In the genomic region with DNA sequence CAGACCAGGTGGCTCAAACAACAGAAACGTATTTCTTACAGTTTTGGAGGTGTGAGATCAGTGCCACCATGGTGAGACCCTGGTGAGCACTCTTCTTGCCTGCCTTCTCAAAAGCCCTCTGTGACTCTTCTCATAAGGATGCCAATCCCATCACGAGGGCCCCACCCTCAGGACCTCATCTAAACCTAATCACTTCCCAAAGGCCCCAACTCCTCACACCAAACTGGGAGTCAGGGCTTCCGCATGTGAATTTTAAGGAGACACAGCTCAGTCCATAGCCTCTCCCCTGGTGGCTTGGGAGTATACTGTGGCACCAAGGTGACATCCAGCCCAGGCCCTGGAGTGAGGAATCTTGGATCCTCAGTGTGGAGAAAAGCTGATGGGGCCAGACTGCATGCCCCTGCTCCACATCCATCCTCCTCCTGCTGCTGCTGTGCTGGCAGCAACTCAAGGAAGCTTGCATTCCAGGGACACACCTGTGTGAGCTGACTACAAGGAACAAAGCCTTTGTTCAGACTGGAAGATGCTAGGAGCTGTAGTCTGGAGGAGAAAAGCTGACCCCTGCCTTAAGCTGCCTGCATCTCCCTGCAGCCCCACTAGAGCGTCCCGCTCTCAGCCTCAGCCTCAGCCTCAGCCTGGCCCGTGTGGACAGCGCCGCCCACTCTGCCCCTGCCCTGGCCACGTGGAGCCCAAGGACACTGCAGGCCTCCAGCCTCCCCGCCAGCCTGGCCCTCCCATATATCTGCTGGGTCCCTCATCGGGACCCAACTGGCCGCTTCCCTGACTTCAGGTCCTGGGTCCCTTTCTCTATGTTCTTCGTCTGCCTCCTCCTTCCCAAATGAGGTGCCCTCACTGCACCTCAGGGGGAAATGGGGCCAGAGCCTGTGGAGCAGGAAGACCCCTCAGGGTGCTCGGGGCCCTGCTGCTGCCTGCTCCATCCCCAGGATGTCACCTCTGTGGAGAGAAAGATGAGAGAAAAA, we compare ENCODE assay signal across 15 cellular contexts.
"Had no signal": no experiment of that assay in that cellular context is flagged by ENCODE, and none has a peak within 500 bp of the region (broad histone marks: within the 10 kb centered on the region; RNA-seq: fewer than 3 reads in every experiment).

No MANE protein-coding gene starts in this region.

- H3K9me3 Mint-ChIP-seq: activated naive CD4-positive, alpha-beta T cell treated with anti-CD3 and anti-CD28 coated beads, Interleukin-2, amount 10 ng/mL, durations not matched to agents 7 days and 5 days; activated T-helper 2 cell treated with anti-CD3 and anti-CD28 coated beads, Interferon-gamma antibody, Interleukin-2, Interleukin-4, amounts not matched to agents 10 μg/mL and 5 μg/mL and 100 μg/mL, durations not matched to agents 14 hours and 24 hours and 36 hours; natural killer cell; T-helper 2 cell treated with Interferon-gamma antibody and Interleukin-4, amounts not matched to agents 5 μg/mL and 100 μg/mL, for 36 hours had no signal

- DNase-seq: activated CD4-positive, alpha-beta T cell treated with anti-CD3 and anti-CD28 coated beads, Interleukin-2, amount 50 U/mL, for 48 hours; activated CD4-positive, CD25-positive, alpha-beta regulatory T cell treated with anti-CD3 and anti-CD28 coated beads, Interleukin-2, amount 50 U/mL, for 72 hours; activated naive CD4-positive, alpha-beta T cell treated with anti-CD3 and anti-CD28 coated beads, Interleukin-2, amount 10 ng/mL, durations not matched to agents 7 days and 5 days; gastrocnemius medialis; heart left ventricle; left lung; mammary epithelial cell; natural killer cell; occipital lobe; stimulated activated CD4-positive, alpha-beta T cell treated with anti-CD3 and anti-CD28 coated beads, Interleukin-12 subunit alpha, Interleukin-12 subunit beta, amount 100 ng/mL, for 4 hours; stimulated activated CD4-positive, alpha-beta T cell treated with anti-CD3 and anti-CD28 coated beads, Interleukin-2, amount 100 ng/mL, for 24 hours; SW 1271 had no signal

- H3K27ac Mint-ChIP-seq: activated naive CD4-positive, alpha-beta T cell treated with anti-CD3 and anti-CD28 coated beads, Interleukin-2, amount 10 ng/mL, durations not matched to agents 7 days and 5 days; activated T-helper 2 cell treated with anti-CD3 and anti-CD28 coated beads, Interferon-gamma antibody, Interleukin-2, Interleukin-4, amounts not matched to agents 10 μg/mL and 5 μg/mL and 100 μg/mL, durations not matched to agents 14 hours and 24 hours and 36 hours; natural killer cell; T-helper 2 cell treated with Interferon-gamma antibody and Interleukin-4, amounts not matched to agents 5 μg/mL and 100 μg/mL, for 36 hours had no signal

- H3K4me1 Mint-ChIP-seq: activated naive CD4-positive, alpha-beta T cell treated with anti-CD3 and anti-CD28 coated beads, Interleukin-2, amount 10 ng/mL, durations not matched to agents 7 days and 5 days; natural killer cell had no signal

- H3K4me3 Mint-ChIP-seq: activated naive CD4-positive, alpha-beta T cell treated with anti-CD3 and anti-CD28 coated beads, Interleukin-2, amount 10 ng/mL, durations not matched to agents 7 days and 5 days; natural killer cell; T-helper 2 cell treated with Interferon-gamma antibody and Interleukin-4, amounts not matched to agents 5 μg/mL and 100 μg/mL, for 36 hours had no signal

- FAIRE-seq: keratinocyte had no signal

- ATAC-seq: gastrocnemius medialis, heart left ventricle, left lung, natural killer cell had no signal
